21 cellular contexts compared by ENCODE assay signal in the genomic region with DNA sequence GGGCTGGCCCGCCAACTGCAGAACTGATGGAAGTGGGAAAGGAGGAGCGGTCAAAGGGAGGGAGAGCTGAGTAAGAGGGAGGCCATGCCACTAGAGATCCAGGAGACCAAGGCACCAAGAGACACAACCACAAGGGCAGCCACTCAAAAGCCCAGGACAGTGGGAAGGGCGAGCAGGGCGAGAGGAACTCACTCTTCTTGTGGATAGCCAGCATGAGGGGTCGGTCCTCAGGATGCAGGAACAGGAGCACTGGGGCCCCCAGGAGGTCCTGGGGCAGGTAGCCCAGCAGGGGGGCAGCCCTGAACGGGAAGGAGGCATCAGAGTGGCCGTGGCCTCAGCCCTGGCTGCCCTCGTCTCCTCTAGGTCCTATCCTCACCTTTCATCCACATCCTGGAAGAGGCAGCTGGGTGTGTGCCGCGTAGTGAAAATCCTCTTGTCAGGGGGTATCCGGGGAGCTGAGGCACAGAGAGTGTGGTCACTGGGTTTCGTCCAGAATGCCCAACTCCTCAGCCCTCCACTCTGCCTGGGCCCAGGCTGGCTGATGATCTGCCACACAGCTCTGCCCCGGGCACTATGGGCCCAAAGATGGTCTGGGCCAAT. TPM values are rescaled to one million over a fixed set of nuclear protein-coding genes. Genes with fewer than 3 reads are reported as not detected.
DNase-seq lines count a peak whose midpoint lies in the region; ATAC-seq and TF ChIP-seq lines count a peak whose summit lies in the region.
"Had no signal": no experiment of that assay in that cellular context is flagged by ENCODE, and none has a peak within 500 bp of the region (broad histone marks: within the 10 kb centered on the region; RNA-seq: fewer than 3 reads in every experiment).

No MANE protein-coding gene starts in this region.

- no peaks in the 10 kb centered on the region for H3K27me3 ChIP-seq in right atrium auricular region
- no peaks in the 10 kb centered on the region for H3K27me3 ChIP-seq in prostate gland (replicated peaks; ENCODE audit: insufficient read depth)
- H3K27me3 ChIP-seq in vagina, result no peaks in the 10 kb centered on the region
- no peaks in the 10 kb centered on the region for H3K27me3 ChIP-seq in endodermal cell (ENCODE audit: control insufficient read depth, insufficient read depth, low read length, poor library complexity, severe bottlenecking)
- H3K27me3 ChIP-seq: cardiac muscle cell, MG63 had no signal

- no peak for ATAC-seq in Right ventricle myocardium inferior
- no peak for ATAC-seq in GM21737 (IDR thresholded peaks at IDR 0.05; ENCODE audit: unreplicated experiment)
- ATAC-seq: activated naive CD8-positive, alpha-beta T cell treated with anti-CD3 and anti-CD28 coated beads, Interleukin-2, amount 50 U/mL, for 24 hours; activated T-cell treated with anti-CD3 and anti-CD28 coated beads, Interleukin-2, amount 50 U/mL, for 72 hours; effector memory CD8-positive, alpha-beta T cell; stimulated activated memory B cell treated with anti-CD40 and anti-IgM and Interleukin-4, amounts not matched to agents 10 μg/mL and 1 μg/mL and 100 μg/mL, for 72 hours; T-cell had no signal

- H3K36me3 Mint-ChIP-seq in endothelial cell (ENCODE audit: low read depth, unreplicated experiment) (peaks cover 28% of the 10 kb centered on the region), endodermal cell (ENCODE audit: low read depth) (peaks cover 41% of the 10 kb centered on the region), chondrocyte (ENCODE audit: low read depth) (peaks cover 38% of the 10 kb centered on the region)

- H3K27me3 Mint-ChIP-seq in endothelial cell (ENCODE audit: unreplicated experiment) (peaks cover 23% of the 10 kb centered on the region), endodermal cell (ENCODE audit: insufficient read depth) (no peaks in the 10 kb centered on the region), chondrocyte (ENCODE audit: low read depth) (no peaks in the 10 kb centered on the region)
- H3K27me3 Mint-ChIP-seq: activated CD4-positive, alpha-beta memory T cell treated with anti-CD3 and anti-CD28 coated beads for 36 hours; activated naive CD8-positive, alpha-beta T cell treated with anti-CD3 and anti-CD28 coated beads, Interleukin-2, amount 50 U/mL, for 24 hours; effector memory CD8-positive, alpha-beta T cell; stimulated activated memory B cell treated with anti-CD40 and anti-IgM and Interleukin-4, amounts not matched to agents 10 μg/mL and 1 μg/mL and 100 μg/mL, for 72 hours; T-cell had no signal

- H3K9me3 ChIP-seq in right atrium auricular region, result no peaks in the 10 kb centered on the region
- no peaks in the 10 kb centered on the region for H3K9me3 ChIP-seq in prostate gland
- no peaks in the 10 kb centered on the region for H3K9me3 ChIP-seq in vagina
- no peaks in the 10 kb centered on the region for H3K9me3 ChIP-seq in endodermal cell (ENCODE audit: control insufficient read depth, low read length)
- H3K9me3 ChIP-seq: MG63 had no signal

- WGBS in prostate gland, result 91% methylated on average over 13 of the region's 13 CpGs
- WGBS in endodermal cell (ENCODE audit: insufficient coverage in 1 of 2, insufficient read length in 1 of 2), 2 experiments, result 91 to 92% methylated on average over 12 to 13 of the region's 13 CpGs

- intact Hi-C loops in Right ventricle myocardium inferior (cut with DNase I) (no loop called here), prostate gland (cut with DNase I) (no loop called here), vagina (cut with DNase I) (no loop called here)

- H3K4me3 ChIP-seq in right atrium auricular region (no peak overlapping the region), prostate gland (no peak overlapping the region), vagina (no peak overlapping the region), endodermal cell (ENCODE audit: low read length) (no peak overlapping the region)
- H3K4me3 ChIP-seq: cardiac muscle cell, MG63 had no signal

- peak overlapping the region; percentile 65 for H3K4me3 Mint-ChIP-seq in endothelial cell (ENCODE audit: unreplicated experiment)
- H3K4me3 Mint-ChIP-seq in endodermal cell, result no peak overlapping the region
- no peak overlapping the region for H3K4me3 Mint-ChIP-seq in chondrocyte (ENCODE audit: unreplicated experiment)
- H3K4me3 Mint-ChIP-seq: activated CD4-positive, alpha-beta memory T cell treated with anti-CD3 and anti-CD28 coated beads for 36 hours; activated naive CD8-positive, alpha-beta T cell treated with anti-CD3 and anti-CD28 coated beads, Interleukin-2, amount 50 U/mL, for 24 hours; activated T-cell treated with anti-CD3 and anti-CD28 coated beads, Interleukin-2, amount 50 U/mL, for 72 hours; stimulated activated memory B cell treated with anti-CD40 and anti-IgM and Interleukin-4, amounts not matched to agents 10 μg/mL and 1 μg/mL and 100 μg/mL, for 72 hours had no signal

- H3K27ac Mint-ChIP-seq in endothelial cell (ENCODE audit: unreplicated experiment), result no peak overlapping the region
- H3K27ac Mint-ChIP-seq in endodermal cell, result no peak overlapping the region
- H3K27ac Mint-ChIP-seq in chondrocyte (ENCODE audit: unreplicated experiment), result no peak overlapping the region
- H3K27ac Mint-ChIP-seq: activated CD4-positive, alpha-beta memory T cell treated with anti-CD3 and anti-CD28 coated beads for 36 hours; activated naive CD8-positive, alpha-beta T cell treated with anti-CD3 and anti-CD28 coated beads, Interleukin-2, amount 50 U/mL, for 24 hours; activated T-cell treated with anti-CD3 and anti-CD28 coated beads, Interleukin-2, amount 50 U/mL, for 72 hours; stimulated activated memory B cell treated with anti-CD40 and anti-IgM and Interleukin-4, amounts not matched to agents 10 μg/mL and 1 μg/mL and 100 μg/mL, for 72 hours had no signal

- no peak overlapping the region for H3K9ac ChIP-seq in endodermal cell (ENCODE audit: extremely low read depth, low read length, poor library complexity, severe bottlenecking)

- TF ChIP-seq CTCF in right atrium auricular region (IDR thresholded peaks at IDR 0.05) (no peak), endothelial cell (IDR thresholded peaks at IDR 0.05; ENCODE audit: unreplicated experiment) (no peak), prostate gland (IDR thresholded peaks at IDR 0.05) (no peak), vagina (IDR thresholded peaks at IDR 0.05) (no peak), endodermal cell (conservative IDR thresholded peaks at IDR 0.05) (no peak), chondrocyte (IDR thresholded peaks at IDR 0.05) (no peak)

- peaks cover 89% of the 10 kb centered on the region for H3K36me3 ChIP-seq in right atrium auricular region
- peaks cover 67 to 79% of the 10 kb centered on the region in 2 donors for H3K36me3 ChIP-seq in prostate gland
- peaks cover 42 to 79% of the 10 kb centered on the region in 2 donors for H3K36me3 ChIP-seq in vagina
- H3K36me3 ChIP-seq in endodermal cell (ENCODE audit: control insufficient read depth, insufficient read depth, low read length), result peaks cover 53% of the 10 kb centered on the region

- TF ChIP-seq POLR2A in prostate gland (IDR thresholded peaks at IDR 0.05) (no peak), vagina (IDR thresholded peaks at IDR 0.05) (no peak)

- H3K27ac ChIP-seq in right atrium auricular region, result peak overlapping the region; percentile 100
- H3K27ac ChIP-seq in prostate gland, result peak overlapping the region; percentile 7 to 44
- peak overlapping the region; percentile 37 for H3K27ac ChIP-seq in vagina
- no peak overlapping the region for H3K27ac ChIP-seq in endodermal cell (ENCODE audit: low read depth, low read length)
- H3K27ac ChIP-seq: cardiac muscle cell had no signal

- H3K4me1 ChIP-seq in right atrium auricular region (peaks cover 0 to 61% of the 10 kb centered on the region in 2 donors), prostate gland (replicated peaks) (peaks cover 9% of the 10 kb centered on the region), vagina (peaks cover 31% of the 10 kb centered on the region), endodermal cell (ENCODE audit: control insufficient read depth, insufficient read depth, low read length) (no peaks in the 10 kb centered on the region)

- H3K4me1 Mint-ChIP-seq in endothelial cell (ENCODE audit: unreplicated experiment) (peaks cover 10% of the 10 kb centered on the region), endodermal cell (peaks cover 4% of the 10 kb centered on the region), chondrocyte (ENCODE audit: low read depth) (peaks cover 21% of the 10 kb centered on the region)

- DNase-seq in right atrium auricular region (ENCODE audit: low spot score) (no peak), Right ventricle myocardium inferior (ENCODE audit: missing footprints) (no peak), endothelial cell (ENCODE audit: low spot score) (no peak), prostate gland (ENCODE audit: low spot score) (no peak), vagina (ENCODE audit: extremely low spot score in 2 of 2) (peak in 1 of 2 donors; percentile 87), endodermal cell (no peak), chondrocyte (ENCODE audit: low spot score) (no peak)
- DNase-seq: activated CD4-positive, alpha-beta memory T cell treated with anti-CD3 and anti-CD28 coated beads for 36 hours; activated naive CD8-positive, alpha-beta T cell treated with anti-CD3 and anti-CD28 coated beads, Interleukin-2, amount 50 U/mL, for 24 hours; activated T-cell treated with anti-CD3 and anti-CD28 coated beads, Interleukin-2, amount 50 U/mL, for 72 hours; COR-L47; MG63; NCI-H187; NCI-H446; NK-92 treated with Interleukin-12 subunit alpha and Interleukin-12 subunit beta, amount 100 ng/mL, for 24 hours; stimulated activated CD4-positive, alpha-beta T cell treated with anti-CD3 and anti-CD28 coated beads, Interleukin-12 subunit alpha, Interleukin-12 subunit beta, amount 100 ng/mL, for 4 hours had no signal

- no peaks in the 10 kb centered on the region for H3K9me3 Mint-ChIP-seq in endothelial cell (ENCODE audit: unreplicated experiment)
- no peaks in the 10 kb centered on the region for H3K9me3 Mint-ChIP-seq in endodermal cell
- no peaks in the 10 kb centered on the region for H3K9me3 Mint-ChIP-seq in chondrocyte (ENCODE audit: low read depth)
- H3K9me3 Mint-ChIP-seq: activated CD4-positive, alpha-beta memory T cell treated with anti-CD3 and anti-CD28 coated beads for 36 hours; activated naive CD8-positive, alpha-beta T cell treated with anti-CD3 and anti-CD28 coated beads, Interleukin-2, amount 50 U/mL, for 24 hours; activated T-cell treated with anti-CD3 and anti-CD28 coated beads, Interleukin-2, amount 50 U/mL, for 72 hours; effector memory CD8-positive, alpha-beta T cell; stimulated activated memory B cell treated with anti-CD40 and anti-IgM and Interleukin-4, amounts not matched to agents 10 μg/mL and 1 μg/mL and 100 μg/mL, for 72 hours; T-cell had no signal

RNA-seq across cellular contexts. Expression of a gene that starts 4.3 kb away (rescaled TPM):
- total RNA-seq in right atrium auricular region, result 10 to 100 TPM; 59.4 to 75.0 TPM
- total RNA-seq in Right ventricle myocardium inferior, result 124 TPM
- total RNA-seq in endothelial cell (ENCODE audit: unreplicated experiment), result 30.0 TPM
- 100 to 1,000 TPM; 119 to 142 TPM for total RNA-seq in prostate gland
- 215 TPM for total RNA-seq in vagina
- total RNA-seq in endodermal cell, result 10 to 100 TPM; 38.3 to 53.7 TPM
- polyA plus RNA-seq in endodermal cell (2013, experiment 1 of 2), result 24.2 TPM
- 19.0 TPM for polyA plus RNA-seq in endodermal cell (2013, experiment 2 of 2)
- 68.0 to 87.6 TPM (median 75.9 TPM) in 3 replicates for total RNA-seq in chondrocyte

RNA-seq across cellular contexts. Expression of a gene that starts 14.8 kb away (rescaled TPM):
- 10 to 100 TPM; 27.4 to 39.7 TPM for total RNA-seq in right atrium auricular region
- total RNA-seq in Right ventricle myocardium inferior, result 56.6 TPM
- 19.8 TPM for total RNA-seq in endothelial cell (ENCODE audit: unreplicated experiment)
- 10 to 100 TPM; 34.2 to 65.2 TPM for total RNA-seq in prostate gland
- 35.6 TPM for total RNA-seq in vagina
- 10 to 100 TPM; 32.1 to 32.2 TPM for total RNA-seq in endodermal cell
- 57.3 TPM for polyA plus RNA-seq in endodermal cell (2013, experiment 1 of 2)
- polyA plus RNA-seq in endodermal cell (2013, experiment 2 of 2), result 46.3 TPM
- 45.4 to 58.1 TPM (median 46.7 TPM) in 3 replicates for total RNA-seq in chondrocyte

RNA-seq across cellular contexts. Expression of a gene that starts 24.0 kb away (rescaled TPM):
- not detected for total RNA-seq in right atrium auricular region
- total RNA-seq in Right ventricle myocardium inferior, result not detected
- total RNA-seq in endothelial cell (ENCODE audit: unreplicated experiment), result 3.3 TPM
- under 1 TPM in 1 of 2 donors, not detected in 1; 0.34 TPM for total RNA-seq in prostate gland
- not detected for total RNA-seq in vagina
- 1 to 10 TPM in 1 of 2 donors, under 1 TPM in 1; 0.40 to 2.2 TPM for total RNA-seq in endodermal cell
- 0.89 TPM for polyA plus RNA-seq in endodermal cell (2013, experiment 1 of 2)
- polyA plus RNA-seq in endodermal cell (2013, experiment 2 of 2), result 0.87 TPM
- total RNA-seq in chondrocyte, result 0.51 to 1.5 TPM (median 0.70 TPM) in 3 replicates

RNA-seq across cellular contexts. Expression of a gene that starts 28.3 kb away (rescaled TPM):
- total RNA-seq in right atrium auricular region, result 10 to 100 TPM in 1 of 2 donors, 1 to 10 TPM in 1; 7.3 to 11.0 TPM
- total RNA-seq in Right ventricle myocardium inferior, result 6.7 TPM
- 14.6 TPM for total RNA-seq in endothelial cell (ENCODE audit: unreplicated experiment)
- total RNA-seq in prostate gland, result 10 to 100 TPM in 1 of 2 donors, 1 to 10 TPM in 1; 8.6 to 13.9 TPM
- total RNA-seq in vagina, result 20.6 TPM
- 10 to 100 TPM; 26.2 to 27.7 TPM for total RNA-seq in endodermal cell
- polyA plus RNA-seq in endodermal cell (2013, experiment 1 of 2), result 79.3 TPM
- 69.1 TPM for polyA plus RNA-seq in endodermal cell (2013, experiment 2 of 2)
- total RNA-seq in chondrocyte, result 7.8 to 12.1 TPM (median 8.4 TPM) in 3 replicates

RNA-seq across cellular contexts. Expression of a gene that starts 29.6 kb away (rescaled TPM):
- total RNA-seq in right atrium auricular region (under 1 TPM in 1 of 2 donors, not detected in 1; 0.20 TPM), Right ventricle myocardium inferior (not detected), endothelial cell (ENCODE audit: unreplicated experiment) (not detected), prostate gland (1 to 10 TPM in 1 of 2 donors, not detected in 1; 2.4 TPM), vagina (1.5 TPM), endodermal cell (under 1 TPM; 0.13 to 0.49 TPM), chondrocyte (0.12 to 0.13 TPM (median 0.12 TPM) in 3 replicates)
- not detected for polyA plus RNA-seq in endodermal cell (2013, experiment 1 of 2)
- not detected for polyA plus RNA-seq in endodermal cell (2013, experiment 2 of 2)
- total RNA-seq: activated T-cell treated with anti-CD3 and anti-CD28 coated beads, Interleukin-2, amount 50 U/mL, for 72 hours; cardiac muscle cell had no signal
